ENCODE assay signal across 17 cellular contexts in genomic region chr6:131789219-131789618, GRCh38. TPM values are rescaled to one million over a fixed set of nuclear protein-coding genes. Genes with fewer than 3 reads are reported as not detected.
A peak's percentile ranks its signal among the peaks of the same experiment; 100 is the strongest.
DNase-seq lines count a peak whose midpoint lies in the region; ATAC-seq and TF ChIP-seq lines count a peak whose summit lies in the region.
"Had no signal": no experiment of that assay in that cellular context is flagged by ENCODE, and none has a peak within 500 bp of the region (broad histone marks: within the 10 kb centered on the region; RNA-seq: fewer than 3 reads in every experiment).

No MANE protein-coding gene starts in this region.

- intact Hi-C loops in activated CD4-positive, alpha-beta T cell treated with anti-CD3 and anti-CD28 coated beads for 36 hours (cut with DNase I, micrococcal nuclease): no loop called here

- H3K4me3 ChIP-seq in skeletal muscle satellite cell (ENCODE audit: low read length): no peak overlapping the region
- H3K4me3 ChIP-seq: tibial nerve had no signal

- DNase-seq in activated CD4-positive, alpha-beta T cell treated with anti-CD3 and anti-CD28 coated beads for 36 hours: no peak
- DNase-seq in activated CD4-positive, alpha-beta T cell treated with anti-CD3 and anti-CD28 coated beads for 4 hours: no peak
- DNase-seq in LHCN-M2 (ENCODE audit: low read depth) (peak; percentile 37), HEK293T (ENCODE audit: extremely low spot score) (no peak), activated gamma-delta T cell treated with Interleukin-2 at 50 U/mL for 16 hours (no peak)
- DNase-seq: activated effector memory CD4-positive, alpha-beta T cell treated with anti-CD3 and anti-CD28 coated beads, Interleukin-2, amount 50 U/mL, for 16 hours; C1 segment of cervical spinal cord; endodermal cell; hypothalamus; mesendoderm; NCI-H146; NCI-H2227 treated with DMSO at 0.1 percent for 48 hours had no signal

- peak overlapping the region; percentile 30 for H3K4me2 ChIP-seq in skeletal muscle satellite cell (ENCODE audit: low read length)

- CTCF ChIA-PET in activated CD4-positive, alpha-beta T cell treated with anti-CD3 and anti-CD28 coated beads for 36 hours (lab: Charles Lee): interaction anchor here (0.6 kb wide), 1 partner anchor 12 kb away, joined by 3 read pairs; no protein-coding TSS in a partner anchor
- CTCF ChIA-PET in HEK293T (lab: Yijun Ruan, JAX): no interaction called here

- no peaks in the 10 kb centered on the region for H3K27me3 ChIP-seq in skeletal muscle satellite cell (ENCODE audit: control insufficient read depth, insufficient read depth, low read length)
- H3K27me3 ChIP-seq: tibial nerve had no signal

- H3K9ac ChIP-seq in skeletal muscle satellite cell (ENCODE audit: low read depth, low read length): peak overlapping the region; percentile 50

- no peak overlapping the region for H3K4me3 Mint-ChIP-seq in activated CD4-positive, alpha-beta T cell treated with anti-CD3 and anti-CD28 coated beads for 36 hours
- peak overlapping the region; percentile 10 for H3K4me3 Mint-ChIP-seq in activated T-helper 17 cell treated with anti-CD3 and anti-CD28 coated beads, Interleukin-2, amount 50 U/mL, for 72 hours
- H3K4me3 Mint-ChIP-seq: endodermal cell, nephron had no signal

- H3K27ac Mint-ChIP-seq in activated CD4-positive, alpha-beta T cell treated with anti-CD3 and anti-CD28 coated beads for 36 hours: no peak overlapping the region
- H3K27ac Mint-ChIP-seq in activated T-helper 17 cell treated with anti-CD3 and anti-CD28 coated beads, Interleukin-2, amount 50 U/mL, for 72 hours: no peak overlapping the region
- H3K27ac Mint-ChIP-seq: endodermal cell had no signal

- peaks cover 32% of the 10 kb centered on the region for H3K4me1 ChIP-seq in skeletal muscle satellite cell (ENCODE audit: control insufficient read depth, insufficient read depth, low read length)

- POLR2A ChIA-PET in activated CD4-positive, alpha-beta T cell treated with anti-CD3 and anti-CD28 coated beads for 36 hours (lab: Charles Lee): no interaction called here
- POLR2A ChIA-PET in HEK293T (lab: Yijun Ruan, JAX): no interaction called here

- peak; percentile 53 for ATAC-seq in activated CD4-positive, alpha-beta T cell treated with anti-CD3 and anti-CD28 coated beads for 36 hours
- peak; percentile 77 for ATAC-seq in activated T-helper 17 cell treated with anti-CD3 and anti-CD28 coated beads, Interleukin-2, amount 50 U/mL, for 72 hours (replicated peaks)
- no peak for ATAC-seq in HG03457 (IDR thresholded peaks at IDR 0.05; ENCODE audit: unreplicated experiment)

- no peaks in the 10 kb centered on the region for H3K36me3 Mint-ChIP-seq in activated CD4-positive, alpha-beta T cell treated with anti-CD3 and anti-CD28 coated beads for 36 hours (ENCODE audit: low read depth)
- no peaks in the 10 kb centered on the region for H3K36me3 Mint-ChIP-seq in activated T-helper 17 cell treated with anti-CD3 and anti-CD28 coated beads, Interleukin-2, amount 50 U/mL, for 72 hours (ENCODE audit: low read depth)

- H3K36me3 ChIP-seq in skeletal muscle satellite cell (ENCODE audit: insufficient read depth, low read length): no peaks in the 10 kb centered on the region
- H3K36me3 ChIP-seq: tibial nerve had no signal

- H3K9me3 Mint-ChIP-seq in activated CD4-positive, alpha-beta T cell treated with anti-CD3 and anti-CD28 coated beads for 36 hours (ENCODE audit: low read depth): no peaks in the 10 kb centered on the region
- H3K9me3 Mint-ChIP-seq in activated T-helper 17 cell treated with anti-CD3 and anti-CD28 coated beads, Interleukin-2, amount 50 U/mL, for 72 hours: no peaks in the 10 kb centered on the region
- H3K9me3 Mint-ChIP-seq: endodermal cell, nephron had no signal

- no peaks in the 10 kb centered on the region for H3K9me3 ChIP-seq in skeletal muscle satellite cell (replicated peaks; ENCODE audit: low read length)
- H3K9me3 ChIP-seq: tibial nerve had no signal

- H3K27me3 Mint-ChIP-seq in activated CD4-positive, alpha-beta T cell treated with anti-CD3 and anti-CD28 coated beads for 36 hours: peaks cover 8% of the 10 kb centered on the region
- H3K27me3 Mint-ChIP-seq in activated T-helper 17 cell treated with anti-CD3 and anti-CD28 coated beads, Interleukin-2, amount 50 U/mL, for 72 hours: peaks cover 7% of the 10 kb centered on the region

- peaks cover 8% of the 10 kb centered on the region for H3K4me1 Mint-ChIP-seq in activated CD4-positive, alpha-beta T cell treated with anti-CD3 and anti-CD28 coated beads for 36 hours
- peaks cover 14% of the 10 kb centered on the region for H3K4me1 Mint-ChIP-seq in activated T-helper 17 cell treated with anti-CD3 and anti-CD28 coated beads, Interleukin-2, amount 50 U/mL, for 72 hours
- H3K4me1 Mint-ChIP-seq: endodermal cell had no signal

TF ChIP-seq in HEK293T, 16 proteins besides CTCF, POLR2A, EP300 and RAD21:
- TF ChIP-seq FOXA1 (IDR thresholded peaks at IDR 0.05) (no peak), LEF1 (IDR thresholded peaks at IDR 0.05; ENCODE audit: borderline replicate concordance) (no peak), FOXK2 (IDR thresholded peaks at IDR 0.05) (no peak), BHLHE40 (IDR thresholded peaks at IDR 0.05; ENCODE audit: borderline replicate concordance) (no peak), SUZ12 (IDR thresholded peaks at IDR 0.05) (no peak), ELF4 (IDR thresholded peaks at IDR 0.05) (no peak), NFRKB (IDR thresholded peaks at IDR 0.05) (no peak), ARNT (IDR thresholded peaks at IDR 0.05) (no peak), FOXM1 (IDR thresholded peaks at IDR 0.05; ENCODE audit: borderline replicate concordance) (no peak), HDGF (IDR thresholded peaks at IDR 0.05; ENCODE audit: borderline replicate concordance) (no peak), L3MBTL2 (conservative IDR thresholded peaks at IDR 0.05) (no peak), SP1 (IDR thresholded peaks at IDR 0.05) (no peak), TARDBP (IDR thresholded peaks at IDR 0.05) (no peak), CTBP1 (IDR thresholded peaks at IDR 0.05; ENCODE audit: borderline replicate concordance) (no peak), ZNF384 (IDR thresholded peaks at IDR 0.05) (no peak)
- TF ChIP-seq, protein P1, sequence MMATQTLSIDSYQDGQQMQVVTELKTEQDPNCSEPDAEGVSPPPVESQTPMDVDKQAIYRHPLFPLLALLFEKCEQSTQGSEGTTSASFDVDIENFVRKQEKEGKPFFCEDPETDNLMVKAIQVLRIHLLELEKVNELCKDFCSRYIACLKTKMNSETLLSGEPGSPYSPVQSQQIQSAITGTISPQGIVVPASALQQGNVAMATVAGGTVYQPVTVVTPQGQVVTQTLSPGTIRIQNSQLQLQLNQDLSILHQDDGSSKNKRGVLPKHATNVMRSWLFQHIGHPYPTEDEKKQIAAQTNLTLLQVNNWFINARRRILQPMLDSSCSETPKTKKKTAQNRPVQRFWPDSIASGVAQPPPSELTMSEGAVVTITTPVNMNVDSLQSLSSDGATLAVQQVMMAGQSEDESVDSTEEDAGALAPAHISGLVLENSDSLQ (IDR thresholded peaks at IDR 0.05): no peak

RNA-seq across cellular contexts. Expression of gene ENPP1, which starts 18.6 kb away (rescaled TPM):
- under 1 TPM; 0.23 to 0.42 TPM for total RNA-seq in activated CD4-positive, alpha-beta T cell treated with anti-CD3 and anti-CD28 coated beads for 36 hours
- total RNA-seq in LHCN-M2 (2014; rRNA removed): 24.8 and 26.5 TPM in 2 replicates
- 8.0 TPM for polyA plus RNA-seq in LHCN-M2 (2012)
- under 1 TPM; 0.73 to 0.74 TPM for total RNA-seq in activated T-helper 17 cell treated with anti-CD3 and anti-CD28 coated beads, Interleukin-2, amount 50 U/mL, for 72 hours
- 6.1 and 7.4 TPM in 2 replicates for total RNA-seq in skeletal muscle satellite cell (2012; rRNA removed)

Comparison
In these comparisons a context has a peak if more than half of its experiments do, and no peak if none do; other contexts are left out.
1. RNA of gene ENPP1, which starts 18.6 kb away (total RNA-seq): 24.8 to 26.5 TPM in LHCN-M2; 0.73 to 0.74 TPM in activated T-helper 17 cell treated with anti-CD3 and anti-CD28 coated beads, Interleukin-2, amount 50 U/mL, for 72 hours and 0.23 to 0.42 TPM in activated CD4-positive, alpha-beta T cell treated with anti-CD3 and anti-CD28 coated beads for 36 hours; every median in the first group is over 10 times any median in the second.